18 cellular contexts compared by ENCODE assay signal in the genomic region with DNA sequence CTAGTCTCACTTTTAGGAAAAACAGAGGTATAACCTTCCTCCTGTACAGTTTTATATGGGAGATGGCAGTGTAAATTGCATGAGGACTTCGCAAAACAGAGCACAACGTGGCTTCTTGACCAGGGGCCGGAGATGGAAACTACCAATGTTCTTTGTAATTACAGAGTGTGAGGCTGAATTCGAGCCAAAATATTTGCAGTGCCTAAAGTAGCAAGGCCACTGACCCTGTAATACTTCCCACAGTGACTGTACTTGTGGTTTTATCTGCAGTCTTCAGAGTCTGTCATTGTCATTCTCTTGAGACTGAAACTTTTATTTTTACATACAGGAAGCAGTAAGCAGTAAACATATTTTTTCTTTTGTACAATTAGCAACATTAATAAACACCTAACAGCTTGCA.
DNase-seq lines count a peak whose midpoint lies in the region; ATAC-seq and TF ChIP-seq lines count a peak whose summit lies in the region.
"Had no signal": no experiment of that assay in that cellular context is flagged by ENCODE, and none has a peak within 500 bp of the region (broad histone marks: within the 10 kb centered on the region; RNA-seq: fewer than 3 reads in every experiment).

No MANE protein-coding gene starts in this region.

- H3K4me3 ChIP-seq in GM12865 (ENCODE audit: low read depth, low read length), result no peak overlapping the region
- no peak overlapping the region for H3K4me3 ChIP-seq in sigmoid colon
- H3K4me3 ChIP-seq: SJCRH30, skin epidermis had no signal

- H3K36me3 ChIP-seq in sigmoid colon, result no peaks in the 10 kb centered on the region
- H3K36me3 ChIP-seq: SJCRH30 had no signal

- peaks cover 3% of the 10 kb centered on the region for H3K27me3 Mint-ChIP-seq in activated CD8-positive, alpha-beta T cell treated with anti-CD3 and anti-CD28 coated beads for 36 hours

- no peaks in the 10 kb centered on the region for H3K9me3 ChIP-seq in sigmoid colon
- H3K9me3 ChIP-seq: SJCRH30 had no signal

- CTCF ChIA-PET in activated CD8-positive, alpha-beta T cell treated with anti-CD3 and anti-CD28 coated beads for 36 hours (lab: Charles Lee), result no interaction called here

- intact Hi-C loops in left cardiac atrium (cut with DNase I) (no loop called here), sigmoid colon (cut with DNase I) (no loop called here)
- intact Hi-C loops in activated CD8-positive, alpha-beta T cell treated with anti-CD3 and anti-CD28 coated beads for 36 hours (cut with micrococcal nuclease), result no loop called here

- H3K36me3 Mint-ChIP-seq in activated CD8-positive, alpha-beta T cell treated with anti-CD3 and anti-CD28 coated beads for 36 hours (ENCODE audit: low read depth), result no peaks in the 10 kb centered on the region
- H3K36me3 Mint-ChIP-seq: CD4-positive, CD25-positive, alpha-beta regulatory T cell had no signal

- no peak overlapping the region for H3K27ac Mint-ChIP-seq in activated CD8-positive, alpha-beta T cell treated with anti-CD3 and anti-CD28 coated beads for 36 hours
- H3K27ac Mint-ChIP-seq: CD4-positive, CD25-positive, alpha-beta regulatory T cell had no signal

- peak; percentile 46 to 55 for ATAC-seq in left cardiac atrium
- ATAC-seq in GM21576 (IDR thresholded peaks at IDR 0.05; ENCODE audit: unreplicated experiment), result no peak
- ATAC-seq in HG02885 (IDR thresholded peaks at IDR 0.05; ENCODE audit: poor library complexity, unreplicated experiment), result no peak
- ATAC-seq in activated CD8-positive, alpha-beta T cell treated with anti-CD3 and anti-CD28 coated beads for 36 hours, result no peak

- H3K9me3 Mint-ChIP-seq in activated CD8-positive, alpha-beta T cell treated with anti-CD3 and anti-CD28 coated beads for 36 hours, result no peaks in the 10 kb centered on the region

- 70 to 73% methylated on average over 4 of the region's 4 CpGs for WGBS in sigmoid colon, 2 donors

- H3K4me1 Mint-ChIP-seq in activated CD8-positive, alpha-beta T cell treated with anti-CD3 and anti-CD28 coated beads for 36 hours (ENCODE audit: low read depth), result no peaks in the 10 kb centered on the region
- H3K4me1 Mint-ChIP-seq: CD4-positive, CD25-positive, alpha-beta regulatory T cell had no signal

- TF ChIP-seq CTCF in GM12865 (IDR thresholded peaks at IDR 0.05; ENCODE audit: insufficient read depth, low read depth, low read length, missing control alignments) (no peak), sigmoid colon (IDR thresholded peaks at IDR 0.05) (no peak)
- no peak for TF ChIP-seq CTCF in activated CD8-positive, alpha-beta T cell treated with anti-CD3 and anti-CD28 coated beads for 36 hours (IDR thresholded peaks at IDR 0.05)

- H3K27me3 ChIP-seq in sigmoid colon, result no peaks in the 10 kb centered on the region
- H3K27me3 ChIP-seq: SJCRH30 had no signal

- peak; percentile 37 for DNase-seq in GM12865 (ENCODE audit: low read depth)
- DNase-seq in RPMI8226, result peak; percentile 52
- DNase-seq in left cardiac atrium, result no peak
- DNase-seq in sigmoid colon, result no peak
- no peak for DNase-seq in NCI-H1092 treated with DMSO at 0.1 percent for 48 hours (lab: John Stamatoyannopoulos, UW)
- DNase-seq in activated CD8-positive, alpha-beta T cell treated with anti-CD3 and anti-CD28 coated beads for 36 hours, result no peak
- DNase-seq: CD4-positive, CD25-positive, alpha-beta regulatory T cell; DMS 273 treated with DMSO at 0.1 percent for 48 hours; H7; NCI-H1436 treated with DMSO at 0.1 percent for 48 hours; NCI-H2171; nucleus accumbens; stimulated activated CD4-positive, alpha-beta T cell treated with anti-CD3 and anti-CD28 coated beads, Interleukin-4, amount 100 ng/mL, for 24 hours; T-helper 2 cell had no signal

- TF ChIP-seq EP300 in sigmoid colon (IDR thresholded peaks at IDR 0.05), result no peak

- no peak overlapping the region for H3K4me3 Mint-ChIP-seq in activated CD8-positive, alpha-beta T cell treated with anti-CD3 and anti-CD28 coated beads for 36 hours
- H3K4me3 Mint-ChIP-seq: CD4-positive, CD25-positive, alpha-beta regulatory T cell had no signal

- H3K4me1 ChIP-seq in sigmoid colon, result peaks cover 0 to 53% (median 14%) of the 10 kb centered on the region in 4 donors
- H3K4me1 ChIP-seq: SJCRH30 had no signal

- H3K27ac ChIP-seq in sigmoid colon, result peak overlapping the region in 3 of 4 donors; percentile 24 to 60 (median 53)
- H3K27ac ChIP-seq: SJCRH30, skin epidermis had no signal

- TF ChIP-seq POLR2A in sigmoid colon (IDR thresholded peaks at IDR 0.05), result no peak

- POLR2A ChIA-PET in activated CD8-positive, alpha-beta T cell treated with anti-CD3 and anti-CD28 coated beads for 36 hours (lab: Charles Lee), result interaction anchor here (1.2 kb wide), 1 partner anchor 426 kb away, joined by 3 read pairs; the partner anchor contains the start of gene GUCY2C

Comparison
In these comparisons a context has a peak if more than half of its experiments do, and no peak if none do; other contexts are left out.
1. DNase-seq: peak in GM12865 (single experiment) and RPMI8226 (single experiment); none in left cardiac atrium (single experiment), sigmoid colon (single experiment), NCI-H1092 treated with DMSO at 0.1 percent for 48 hours (single experiment) and activated CD8-positive, alpha-beta T cell treated with anti-CD3 and anti-CD28 coated beads for 36 hours (single experiment).
2. ATAC-seq: peak in left cardiac atrium (2 of 2); none in GM21576 (single experiment), HG02885 (single experiment) and activated CD8-positive, alpha-beta T cell treated with anti-CD3 and anti-CD28 coated beads for 36 hours (single experiment).